20 cellular contexts compared by ENCODE assay signal in genomic region chr3:61589856-61590255, GRCh38. TPM values are rescaled to one million over a fixed set of nuclear protein-coding genes. Genes with fewer than 3 reads are reported as not detected.
A peak's percentile ranks its signal among the peaks of the same experiment; 100 is the strongest.
DNase-seq lines count a peak whose midpoint lies in the region; ATAC-seq, FAIRE-seq and TF ChIP-seq lines count a peak whose summit lies in the region.
"Had no signal": no experiment of that assay in that cellular context is flagged by ENCODE, and none has a peak within 500 bp of the region (broad histone marks: within the 10 kb centered on the region; RNA-seq: fewer than 3 reads in every experiment).

No MANE protein-coding gene starts in this region.

- H3K4me3 Mint-ChIP-seq in nephron progenitor cell, result no peak overlapping the region
- H3K4me3 Mint-ChIP-seq: activated CD4-positive, alpha-beta T cell treated with anti-CD3 and anti-CD28 coated beads, Interleukin-2, amount 10 ng/mL, durations not matched to agents 24 days and 14 days; CD8-positive, alpha-beta T cell; naive B cell; stimulated activated effector memory CD8-positive, alpha-beta T cell treated with anti-CD3 and anti-CD28 coated beads, Interleukin-12 subunit alpha, Interleukin-12 subunit beta, amount 100 ng/mL, for 72 hours had no signal

- H2BK15ac ChIP-seq in H1 (ENCODE audit: low read length), result no peak overlapping the region

- H3K27ac Mint-ChIP-seq in nephron progenitor cell, result peak overlapping the region; percentile 60
- H3K27ac Mint-ChIP-seq: activated CD4-positive, alpha-beta T cell treated with anti-CD3 and anti-CD28 coated beads, Interleukin-2, amount 10 ng/mL, durations not matched to agents 24 days and 14 days; CD8-positive, alpha-beta T cell; naive B cell; stimulated activated effector memory CD8-positive, alpha-beta T cell treated with anti-CD3 and anti-CD28 coated beads, Interleukin-12 subunit alpha, Interleukin-12 subunit beta, amount 100 ng/mL, for 72 hours had no signal

- H2BK20ac ChIP-seq in H1 (ENCODE audit: low read length), result no peak overlapping the region

- no peak overlapping the region for H4K91ac ChIP-seq in H1 (replicated peaks; ENCODE audit: insufficient read length, low read length)

- H4K20me1 ChIP-seq in PC-3 (ENCODE audit: low read length), result no peaks in the 10 kb centered on the region
- H4K20me1 ChIP-seq in H1 (replicated peaks in 1 of 2; ENCODE audit: control insufficient read depth in 1 of 2, insufficient read depth in 2 of 2, low read length in 2 of 2), result peaks cover 22 to 29% of the 10 kb centered on the region in 2 experiments
- H4K20me1 ChIP-seq in hepatocyte (ENCODE audit: insufficient read depth, poor library complexity, severe bottlenecking), result peaks cover 3% of the 10 kb centered on the region

- H3K79me2 ChIP-seq in PC-3 (ENCODE audit: low read length), result no peaks in the 10 kb centered on the region
- peaks cover 44 to 100% of the 10 kb centered on the region in 2 experiments for H3K79me2 ChIP-seq in H1 (ENCODE audit: control insufficient read depth in 1 of 2, insufficient read depth in 2 of 2, low read length in 2 of 2)
- peaks cover 72% of the 10 kb centered on the region for H3K79me2 ChIP-seq in hepatocyte

- TF ChIP-seq RAD21 in H1 (IDR thresholded peaks at IDR 0.05 in 1 of 2, conservative IDR thresholded peaks at IDR 0.05 in 1 of 2; ENCODE audit: low read depth in 2 of 2, low read length in 2 of 2), result no peak

- H3K4me1 ChIP-seq in PC-3 (ENCODE audit: insufficient read depth, low read length), result no peaks in the 10 kb centered on the region
- H3K4me1 ChIP-seq in H1 (replicated peaks in 1 of 4; ENCODE audit: control insufficient read depth in 3 of 4, insufficient read depth in 4 of 4, low read length in 3 of 4), result peaks cover 2 to 15% (median 9%) of the 10 kb centered on the region in 4 experiments; a peak in 5 of 7 replicates
- no peaks in the 10 kb centered on the region for H3K4me1 ChIP-seq in hepatocyte (ENCODE audit: insufficient read depth)
- H3K4me1 ChIP-seq in tibial nerve, result peaks cover 0 to 11% (median 0%) of the 10 kb centered on the region in 4 donors

- H3K4me1 Mint-ChIP-seq in nephron progenitor cell, result peaks cover 43% of the 10 kb centered on the region
- H3K4me1 Mint-ChIP-seq: activated CD4-positive, alpha-beta T cell treated with anti-CD3 and anti-CD28 coated beads, Interleukin-2, amount 10 ng/mL, durations not matched to agents 24 days and 14 days; naive B cell; stimulated activated effector memory CD8-positive, alpha-beta T cell treated with anti-CD3 and anti-CD28 coated beads, Interleukin-12 subunit alpha, Interleukin-12 subunit beta, amount 100 ng/mL, for 72 hours had no signal

- H3F3A ChIP-seq in PC-3 (ENCODE audit: low read length, unreplicated experiment), result no peaks in the 10 kb centered on the region

- H3K27me3 Mint-ChIP-seq in nephron progenitor cell (ENCODE audit: low read depth, poor library complexity), result peaks cover 4% of the 10 kb centered on the region
- H3K27me3 Mint-ChIP-seq: naive B cell had no signal

- no peaks in the 10 kb centered on the region; the same call in 1 of the 2 replicates for H3K23me2 ChIP-seq in H1 (ENCODE audit: low read depth, low read length)

- peaks cover 5% of the 10 kb centered on the region for H3K9me3 Mint-ChIP-seq in nephron progenitor cell
- H3K9me3 Mint-ChIP-seq: activated CD4-positive, alpha-beta T cell treated with anti-CD3 and anti-CD28 coated beads, Interleukin-2, amount 10 ng/mL, durations not matched to agents 24 days and 14 days; CD8-positive, alpha-beta T cell had no signal

- no peak overlapping the region for H3K27ac ChIP-seq in PC-3 (ENCODE audit: low read length)
- H3K27ac ChIP-seq in H1 (ENCODE audit: low read depth, low read length), result no peak overlapping the region
- no peak overlapping the region for H3K27ac ChIP-seq in hepatocyte
- no peak overlapping the region for H3K27ac ChIP-seq in tibial nerve

- TF ChIP-seq CTCF in PC-3 (conservative IDR thresholded peaks at IDR 0.05; ENCODE audit: low read depth, low read length) (no peak), H1 (IDR thresholded peaks at IDR 0.05; ENCODE audit: control extremely low read depth in 1 of 3, insufficient read depth in 1 of 3, low read depth in 1 of 3, low read length in 3 of 3) (no peak), nephron progenitor cell (IDR thresholded peaks at IDR 0.05) (no peak), hepatocyte (IDR thresholded peaks at IDR 0.05; ENCODE audit: poor library complexity) (no peak), tibial nerve (IDR thresholded peaks at IDR 0.05) (no peak)

- H2AFZ ChIP-seq in PC-3 (ENCODE audit: low read length) (no peak overlapping the region), H1 (ENCODE audit: low read length) (no peak overlapping the region), hepatocyte (no peak overlapping the region)

- H3K4me3 ChIP-seq in PC-3 (ENCODE audit: low read length) (no peak overlapping the region), H1 (ENCODE audit: extremely low read depth in 1 of 4, insufficient read depth in 2 of 4, low read depth in 3 of 4, low read length in 4 of 4) (no peak overlapping the region), hepatocyte (no peak overlapping the region), tibial nerve (no peak overlapping the region)

- H3K23ac ChIP-seq in H1 (ENCODE audit: insufficient read length), result no peak overlapping the region

- no TSS peak for BruUV-seq in PC-3 (replicated peaks; lab: Mats Ljungman, UMichigan)

- peaks cover 46% of the 10 kb centered on the region for H3K36me3 Mint-ChIP-seq in nephron progenitor cell (ENCODE audit: low read depth)
- H3K36me3 Mint-ChIP-seq: CD8-positive, alpha-beta T cell; naive B cell; stimulated activated effector memory CD8-positive, alpha-beta T cell treated with anti-CD3 and anti-CD28 coated beads, Interleukin-12 subunit alpha, Interleukin-12 subunit beta, amount 100 ng/mL, for 72 hours had no signal

- FAIRE-seq in H1 (lab: Jason Lieb, UNC), result no peak

- H4K5ac ChIP-seq in H1 (ENCODE audit: insufficient read length, low read depth, low read length), result no peak overlapping the region

- H3K79me1 ChIP-seq in H1 (ENCODE audit: low read depth, low read length), result peaks cover 16% of the 10 kb centered on the region

- H3K18ac ChIP-seq in H1 (ENCODE audit: extremely low read depth, low read length), result no peak overlapping the region

- ATAC-seq in PC-3 (no peak), HG02763 (IDR thresholded peaks at IDR 0.05; ENCODE audit: unreplicated experiment) (no peak)
- ATAC-seq: CD8-positive, alpha-beta T cell; stimulated activated effector memory CD8-positive, alpha-beta T cell treated with anti-CD3 and anti-CD28 coated beads, Interleukin-12 subunit alpha, Interleukin-12 subunit beta, amount 100 ng/mL, for 72 hours had no signal

- H3K4me2 ChIP-seq in PC-3 (ENCODE audit: low read length) (no peak overlapping the region), H1 (ENCODE audit: insufficient read depth in 1 of 2, low read depth in 2 of 2, low read length in 2 of 2) (no peak overlapping the region), hepatocyte (no peak overlapping the region)

- POLR2A ChIA-PET in PC-3 (lab: Charles Lee; ENCODE audit: unreplicated experiment), result no interaction called here
- POLR2A ChIA-PET in H1 (lab: Charles Lee; ENCODE audit: partially characterized antibody), result interaction anchor here (1.5 to 3.1 kb wide), 3 partner anchors 12 to 29 kb away, joined by 4 to 19 read pairs (median 7); partner anchors contain the start of gene PTPRG

- DNase-seq in ELR (ENCODE audit: low read depth), result peak; percentile 88
- DNase-seq in PC-3, result peak; percentile 16
- DNase-seq in H1 (ENCODE audit: low read depth in 1 of 2, low spot score in 2 of 2), result no peak
- DNase-seq in nephron progenitor cell, result no peak
- DNase-seq in hepatocyte (ENCODE audit: low spot score), result no peak
- no peak for DNase-seq in GDM1 (lab: John Stamatoyannopoulos, UW)
- DNase-seq in tibial nerve (ENCODE audit: low spot score in 2 of 2), result no peak
- DNase-seq: activated CD4-positive, alpha-beta T cell treated with anti-CD3 and anti-CD28 coated beads, Interleukin-2, amount 10 ng/mL, durations not matched to agents 24 days and 14 days; activated T-cell treated with anti-CD3 and anti-CD28 coated beads, Interleukin-2, amount 50 U/mL, for 48 hours; aorta; CD8-positive, alpha-beta T cell; head of caudate nucleus; naive B cell; NCI-H1436 treated with DMSO at 0.1 percent for 48 hours; NCI-H526; right cardiac atrium; RPMI8226; stimulated activated CD4-positive, alpha-beta T cell treated with anti-CD3 and anti-CD28 coated beads, Interleukin-4, amount 100 ng/mL, for 1 hour had no signal

- H3K9me3 ChIP-seq in PC-3 (ENCODE audit: low read length), result no peaks in the 10 kb centered on the region
- no peaks in the 10 kb centered on the region for H3K9me3 ChIP-seq in H1 (ENCODE audit: insufficient read depth in 2 of 2, low read depth in 1 of 2, low read length in 1 of 2)
- no peaks in the 10 kb centered on the region for H3K9me3 ChIP-seq in hepatocyte (ENCODE audit: low read depth)
- no peaks in the 10 kb centered on the region for H3K9me3 ChIP-seq in tibial nerve

- H3K14ac ChIP-seq in H1 (ENCODE audit: insufficient read length), result no peak overlapping the region

- WGBS in H1 (ENCODE audit: extremely low coverage in 1 of 2, insufficient coverage in 1 of 2, insufficient read length in 1 of 2, insufficient replicate concordance in 2 of 2, low coverage in 1 of 2, low lambda C conversion rate in 2 of 2, missing lambda C conversion rate in 1 of 2), 2 experiments, result 91% methylated on average over 5 of the region's 5 CpGs; no CpG with 5 or more reads in 1 of the 2 experiments
- WGBS in hepatocyte (ENCODE audit: low lambda C conversion rate, missing lambda C conversion rate), result 97% methylated on average over 5 of the region's 5 CpGs
- WGBS in tibial nerve, 2 donors, result 90 to 92% methylated on average over 5 of the region's 5 CpGs

- no peak overlapping the region for H3K56ac ChIP-seq in H1 (replicated peaks; ENCODE audit: insufficient read length, low read depth, low read length)

- CTCF ChIA-PET in PC-3 (lab: Charles Lee), result no interaction called here
- CTCF ChIA-PET in H1 (lab: Charles Lee; ENCODE audit: partially characterized antibody), result interaction anchor here (0.5 kb wide), 1 partner anchor 15 kb away, joined by 4 read pairs; no protein-coding TSS in a partner anchor

- H2AK5ac ChIP-seq in H1 (ENCODE audit: low read depth, low read length), result peak overlapping the region; percentile 58; the same call in 1 of the 2 replicates

- H3K27me3 ChIP-seq in PC-3 (ENCODE audit: low read length), result no peaks in the 10 kb centered on the region
- H3K27me3 ChIP-seq in H1 (replicated peaks in 1 of 4; ENCODE audit: control insufficient read depth in 3 of 4, extremely low read depth in 1 of 4, insufficient read depth in 3 of 4, low read length in 3 of 4), result no peaks in the 10 kb centered on the region
- H3K27me3 ChIP-seq in hepatocyte, result no peaks in the 10 kb centered on the region
- H3K27me3 ChIP-seq in tibial nerve, result no peaks in the 10 kb centered on the region

- H2BK12ac ChIP-seq in H1 (ENCODE audit: low read depth, low read length), result no peak overlapping the region

- no peak overlapping the region for H2BK5ac ChIP-seq in H1 (ENCODE audit: low read depth, low read length)

- no peak overlapping the region for H3K9ac ChIP-seq in PC-3 (ENCODE audit: low read length)
- no peak overlapping the region for H3K9ac ChIP-seq in H1 (replicated peaks in 1 of 4; ENCODE audit: extremely low read depth in 1 of 4, low read depth in 3 of 4, low read length in 3 of 4)

- no peak overlapping the region for H3K4ac ChIP-seq in H1 (replicated peaks; ENCODE audit: insufficient read length, low read depth, low read length)

- intact Hi-C loops in PC-3 (cut with micrococcal nuclease), result no loop called here

- no peaks in the 10 kb centered on the region for H3K9me2 ChIP-seq in PC-3 (replicated peaks; ENCODE audit: low read length)
- no peaks in the 10 kb centered on the region for H3K9me2 ChIP-seq in hepatocyte (replicated peaks; ENCODE audit: insufficient read depth)

- TF ChIP-seq POLR2A in H1 (IDR thresholded peaks at IDR 0.05; ENCODE audit: control extremely low read depth in 1 of 2, low read depth in 2 of 2, low read length in 2 of 2), result no peak
- no peak for TF ChIP-seq POLR2A in tibial nerve (IDR thresholded peaks at IDR 0.05)

- H2BK120ac ChIP-seq in H1 (replicated peaks; ENCODE audit: low read depth, low read length), result no peak overlapping the region

- H3K36me3 ChIP-seq in PC-3 (ENCODE audit: low read depth, low read length), result no peaks in the 10 kb centered on the region
- H3K36me3 ChIP-seq in H1 (ENCODE audit: control insufficient read depth in 2 of 4, insufficient read depth in 4 of 4, low read length in 3 of 4), result peaks cover 0 to 14% (median under 1%) of the 10 kb centered on the region in 4 experiments; a peak in 4 of 8 replicates
- no peaks in the 10 kb centered on the region for H3K36me3 ChIP-seq in hepatocyte (replicated peaks; ENCODE audit: insufficient read depth, low read depth)
- H3K36me3 ChIP-seq in tibial nerve, result no peaks in the 10 kb centered on the region

- H4K8ac ChIP-seq in H1 (ENCODE audit: extremely low read depth, insufficient read depth, low read length), result no peak overlapping the region

- TF ChIP-seq EP300 in H1 (IDR thresholded peaks at IDR 0.05; ENCODE audit: borderline replicate concordance in 1 of 2, low read depth in 2 of 2, low read length in 2 of 2) (no peak), tibial nerve (IDR thresholded peaks at IDR 0.05) (no peak)

RNA-seq across cellular contexts. Expression of gene PTPRG, which starts 28.5 kb away (rescaled TPM):
- 0.29 and 0.73 TPM in 2 replicates for total RNA-seq in PC-3 (2014; rRNA removed)
- total RNA-seq in H1 (2021; fragmentation: NEBNext Ultra II Directional; extraction: Animal tissue kit (Norgen Biotek cat#: 25700)), result 90.1 and 96.2 TPM in 2 replicates
- polyA plus RNA-seq in H1 (2011; rRNA removed), result 23.3 and 23.6 TPM in 2 replicates
- 21.3 TPM for polyA plus RNA-seq in H1 (2011; cell fraction: cytosol; rRNA removed)
- polyA plus RNA-seq in H1 (2011; cell fraction: nucleus; rRNA removed), result 58.4 TPM
- 32.5 to 53.4 TPM (median 45.1 TPM) in 4 replicates for polyA plus RNA-seq in H1 (2012, experiment 1 of 2)
- 2.0 TPM for polyA plus RNA-seq in H1 (2012, experiment 2 of 2)
- polyA plus RNA-seq in H1 (2013, experiment 1 of 2), result 96.2 TPM
- 92.9 TPM for polyA plus RNA-seq in H1 (2013, experiment 2 of 2)
- 145 and 178 TPM in 2 replicates for polyA minus RNA-seq in H1 (2011; rRNA and poly(A)+ RNA removed)
- polyA minus RNA-seq in H1 (2011; cell fraction: cytosol; rRNA and poly(A)+ RNA removed), result 78.4 TPM
- 313 TPM for polyA minus RNA-seq in H1 (2011; cell fraction: nucleus; rRNA and poly(A)+ RNA removed)
- total RNA-seq in hepatocyte, result 31.0 and 34.9 TPM in 2 replicates
- 8.5 and 9.1 TPM in 2 replicates for polyA plus RNA-seq in hepatocyte
- total RNA-seq in tibial nerve, result 100 to 1,000 TPM; 112 to 174 (median 121) TPM
- total RNA-seq: CD8-positive, alpha-beta T cell had no signal

Comparison
In these comparisons a context has a peak if more than half of its experiments do, and no peak if none do; other contexts are left out.
1. DNase-seq: peak in ELR (single experiment) and PC-3 (single experiment); none in H1 (0 of 2), nephron progenitor cell (single experiment), hepatocyte (single experiment), GDM1 (single experiment) and tibial nerve (0 of 2).
2. RNA of gene PTPRG, which starts 28.5 kb away (total RNA-seq): 112 to 174 TPM in tibial nerve, 90.1 to 96.2 TPM in H1 and 31.0 to 34.9 TPM in hepatocyte; 0.29 to 0.73 TPM in PC-3; every median in the first group is over 10 times any median in the second.